In genomic region chr18:908631-909621, GRCh38 we compare ENCODE assay signal across 9 cellular contexts. TPM values are rescaled to one million over a fixed set of nuclear protein-coding genes. Genes with fewer than 3 reads are reported as not detected.
DNase-seq lines count a peak whose midpoint lies in the region; ATAC-seq and TF ChIP-seq lines count a peak whose summit lies in the region.
"Had no signal": no experiment of that assay in that cellular context is flagged by ENCODE, and none has a peak within 500 bp of the region (broad histone marks: within the 10 kb centered on the region; RNA-seq: fewer than 3 reads in every experiment).

No MANE protein-coding gene starts in this region.

- H3K27ac Mint-ChIP-seq in H9 (no peak overlapping the region; a peak in 1 of 7 replicates), mesothelial cell of epicardium (no peak overlapping the region)

- no peak overlapping the region for H2BK120ac ChIP-seq in H9 (ENCODE audit: low read depth, low read length, poor library complexity, severe bottlenecking)

- POLR2A ChIA-PET in A673 (lab: Charles Lee; ENCODE audit: low non-redundant PET) = no interaction called here

- CTCF ChIA-PET in A673 (lab: Charles Lee) = no interaction called here

- no peak overlapping the region for H3T11ph ChIP-seq in H9 (ENCODE audit: low read length)

- H3K4me1 ChIP-seq in A673 (ENCODE audit: insufficient read depth, low read length, poor library complexity, severe bottlenecking) = peaks cover 14% of the 10 kb centered on the region
- H3K4me1 ChIP-seq in H9 (ENCODE audit: insufficient read depth, low read length) = no peaks in the 10 kb centered on the region

- peaks cover 26 to 36% of the 10 kb centered on the region in 2 experiments for H3K4me1 Mint-ChIP-seq in H9
- H3K4me1 Mint-ChIP-seq in mesothelial cell of epicardium = peaks cover 24% of the 10 kb centered on the region

- peaks cover 33% of the 10 kb centered on the region for H3K23me2 ChIP-seq in H9 (ENCODE audit: insufficient read length, low read depth, low read length, poor library complexity, severe bottlenecking)

- no peak overlapping the region for H3K4ac ChIP-seq in H9 (ENCODE audit: low read depth, low read length)

- no peak overlapping the region for H4K91ac ChIP-seq in H9 (ENCODE audit: insufficient read length, low read depth, low read length)

- no peaks in the 10 kb centered on the region for H3K79me2 ChIP-seq in H9 (ENCODE audit: insufficient read depth, low read length)

- H2AK5ac ChIP-seq in H9 (ENCODE audit: insufficient read length, low read length) = no peak overlapping the region

- no peak overlapping the region for H2BK12ac ChIP-seq in H9 (ENCODE audit: insufficient read length, low read depth, low read length)

- H4K8ac ChIP-seq in H9 (replicated peaks; ENCODE audit: insufficient read length, low read depth, low read length) = no peak overlapping the region

- H3K4me2 ChIP-seq in H9 (ENCODE audit: insufficient read depth, insufficient read length, low read length) = peak overlapping the region; percentile 93

- BruUV-seq in A673 (replicated peaks; lab: Mats Ljungman, UMichigan) = no TSS peak

- H3K4me3 Mint-ChIP-seq in H9 (peak overlapping the region; percentile 50 to 75), mesothelial cell of epicardium (peak overlapping the region; percentile 54)

- DNase-seq in A673 (ENCODE audit: low spot score) (no peak), H9 (peak; percentile 36), mesothelial cell of epicardium (ENCODE audit: low spot score in 2 of 2, unreplicated experiment in 2 of 2) (peak in 1 of 2 experiments; percentile 38), DMS114 treated with DMSO at 0.1 percent for 48 hours (lab: John Stamatoyannopoulos, UW; ENCODE audit: unreplicated experiment) (no peak)

- H4K5ac ChIP-seq in H9 (ENCODE audit: insufficient read length, low read depth, low read length) = no peak overlapping the region

- H2BK5ac ChIP-seq in H9 (ENCODE audit: insufficient read length, low read length) = no peak overlapping the region

- H2AFZ ChIP-seq in H9 (ENCODE audit: low read length) = no peak overlapping the region

- H3K27ac ChIP-seq in A673 (ENCODE audit: low read depth, low read length, poor library complexity, severe bottlenecking) (no peak overlapping the region), H9 (ENCODE audit: insufficient read length, low read depth, low read length) (no peak overlapping the region), angular gyrus (ENCODE audit: low read depth, low read length) (peak overlapping the region; percentile 0)

- WGBS in H9 (ENCODE audit: extremely low coverage, insufficient read length, low lambda C conversion rate) = no CpG with 5 or more reads among the region's 65 CpGs

- H3K14ac ChIP-seq in H9 (ENCODE audit: insufficient read depth, low read length) = no peak overlapping the region

- TF ChIP-seq CTCF in A673 (conservative IDR thresholded peaks at IDR 0.05; ENCODE audit: low read depth, low read length) = no peak
- TF ChIP-seq CTCF in H9 (conservative IDR thresholded peaks at IDR 0.05) = no peak
- TF ChIP-seq CTCF in mesothelial cell of epicardium (IDR thresholded peaks at IDR 0.05; ENCODE audit: unreplicated experiment) = no peak

- H3K9me3 Mint-ChIP-seq in H9 (peaks cover 0 to 3% of the 10 kb centered on the region in 2 experiments; a peak in 3 of 5 replicates), mesothelial cell of epicardium (no peaks in the 10 kb centered on the region)

- H3K27me3 Mint-ChIP-seq in H9 (ENCODE audit: low read depth) = peaks cover 99% of the 10 kb centered on the region
- H3K27me3 Mint-ChIP-seq in mesothelial cell of epicardium (ENCODE audit: low read depth) = peaks cover 95% of the 10 kb centered on the region

- H3K27me3 ChIP-seq in A673 (replicated peaks; ENCODE audit: insufficient read depth, low read depth, low read length, poor library complexity) = peaks cover 100% of the 10 kb centered on the region
- H3K27me3 ChIP-seq in H9 (ENCODE audit: insufficient read depth, low read length) = peaks cover 74% of the 10 kb centered on the region

- intact Hi-C loops in A673 (cut with micrococcal nuclease; ENCODE audit: unreplicated experiment) = no loop called here

- H3K23ac ChIP-seq in H9 (ENCODE audit: insufficient read length, low read depth, low read length) = no peak overlapping the region

- no peaks in the 10 kb centered on the region for H3K79me1 ChIP-seq in H9 (ENCODE audit: insufficient read depth, low read depth, low read length, poor library complexity, severe bottlenecking)

- no peak overlapping the region for H2BK20ac ChIP-seq in H9 (ENCODE audit: low read depth, low read length, poor library complexity, severe bottlenecking)

- no peak overlapping the region for H2BK15ac ChIP-seq in H9 (ENCODE audit: low read depth, low read length)

- no peaks in the 10 kb centered on the region; a peak in 1 of 7 replicates for H3K36me3 Mint-ChIP-seq in H9 (ENCODE audit: insufficient read depth in 1 of 3, low read depth in 3 of 3)
- H3K36me3 Mint-ChIP-seq in mesothelial cell of epicardium = no peaks in the 10 kb centered on the region

- H3K4me3 ChIP-seq in A673 (ENCODE audit: low read depth, low read length, poor library complexity, severe bottlenecking) = peak overlapping the region; percentile 2
- H3K4me3 ChIP-seq: lung had no signal

- ATAC-seq in GM18858 (IDR thresholded peaks at IDR 0.05; ENCODE audit: unreplicated experiment) (no peak), HG03460 (IDR thresholded peaks at IDR 0.05; ENCODE audit: unreplicated experiment) (no peak), HG02588 (IDR thresholded peaks at IDR 0.05; ENCODE audit: unreplicated experiment) (no peak)

- no peaks in the 10 kb centered on the region for H3K36me3 ChIP-seq in A673 (ENCODE audit: insufficient read depth, low read length, poor library complexity, severe bottlenecking)

- no peaks in the 10 kb centered on the region for H3K9me3 ChIP-seq in A673 (ENCODE audit: low read depth, low read length, poor library complexity, severe bottlenecking)
- no peaks in the 10 kb centered on the region for H3K9me3 ChIP-seq in H9 (ENCODE audit: control insufficient read depth, low read depth, low read length)

- no peak overlapping the region for H3K18ac ChIP-seq in H9 (ENCODE audit: insufficient read length, low read depth, low read length)

- no peaks in the 10 kb centered on the region for H4K20me1 ChIP-seq in H9 (ENCODE audit: control insufficient read depth, insufficient read depth, insufficient read length)

- no peak overlapping the region for H3K56ac ChIP-seq in H9 (ENCODE audit: insufficient read length, low read depth, low read length)

- H3K9ac ChIP-seq in H9 (ENCODE audit: extremely low read depth, insufficient read length, low read length) = no peak overlapping the region

RNA-seq across cellular contexts. Expression of gene ADCYAP1, which starts 4.3 kb away (rescaled TPM):
- total RNA-seq in A673 (2021) (not detected in 2 replicates), H9 (2021) (not detected in 2 replicates), mesothelial cell of epicardium (0.70 to 1.3 TPM (median 0.72 TPM) in 3 replicates)
